19 cellular contexts compared by ENCODE assay signal in genomic region chr4:869776-870175, GRCh38. TPM values are rescaled to one million over a fixed set of nuclear protein-coding genes. Genes with fewer than 3 reads are reported as not detected.
DNase-seq lines count a peak whose midpoint lies in the region; ATAC-seq, FAIRE-seq and TF ChIP-seq lines count a peak whose summit lies in the region.
"Had no signal": no experiment of that assay in that cellular context is flagged by ENCODE, and none has a peak within 500 bp of the region (broad histone marks: within the 10 kb centered on the region; RNA-seq: fewer than 3 reads in every experiment).

No MANE protein-coding gene starts in this region.

- H3K27ac ChIP-seq in psoas muscle: no peak overlapping the region
- H3K27ac ChIP-seq: BLaER1, GM23248 had no signal

- H3K4me1 Mint-ChIP-seq in T-helper 17 cell: peaks cover 10% of the 10 kb centered on the region
- H3K4me1 Mint-ChIP-seq in glutamatergic neuron (ENCODE audit: low read depth, unreplicated experiment): peaks cover 7% of the 10 kb centered on the region

- H3K4me3 Mint-ChIP-seq in T-helper 17 cell: peak overlapping the region; percentile 45
- H3K4me3 Mint-ChIP-seq in glutamatergic neuron (ENCODE audit: unreplicated experiment): no peak overlapping the region

- no peak overlapping the region for H3K4me3 ChIP-seq in psoas muscle
- H3K4me3 ChIP-seq: BLaER1, GM23248 had no signal

- DNase-seq in activated naive CD4-positive, alpha-beta T cell treated with anti-CD3 and anti-CD28 coated beads, Interleukin-2, amount 50 U/mL, for 72 hours (ENCODE audit: low spot score in 2 of 2): no peak
- DNase-seq in activated naive CD4-positive, alpha-beta T cell treated with anti-CD3 and anti-CD28 coated beads, Interleukin-2, amount 50 U/mL, for 16 hours: no peak
- DNase-seq in T-helper 17 cell (no peak), glutamatergic neuron (no peak), urothelium cell line (ENCODE audit: low spot score) (no peak), psoas muscle (no peak), NCI-H1436 treated with DMSO at 0.1 percent for 48 hours (lab: John Stamatoyannopoulos, UW) (no peak)
- DNase-seq: 8988T; AML-193; CD8-positive, alpha-beta memory T cell; DMS53; GF-D8; GM23248; H7 had no signal

- TF ChIP-seq CTCF in glutamatergic neuron (IDR thresholded peaks at IDR 0.05; ENCODE audit: partially characterized antibody, unreplicated experiment) (no peak), psoas muscle (IDR thresholded peaks at IDR 0.05) (no peak)

- 96 to 99% (median 97%) methylated on average over 15 of the region's 15 CpGs for WGBS in psoas muscle, 3 donors

- H3K4me1 ChIP-seq in psoas muscle: no peaks in the 10 kb centered on the region

- H3K36me3 Mint-ChIP-seq in activated naive CD4-positive, alpha-beta T cell treated with anti-CD3 and anti-CD28 coated beads, Interleukin-2, amount 50 U/mL, for 72 hours: peaks cover 13 to 30% of the 10 kb centered on the region in 2 donors
- H3K36me3 Mint-ChIP-seq in T-helper 17 cell (ENCODE audit: low read depth): peaks cover 8% of the 10 kb centered on the region
- peaks cover 7% of the 10 kb centered on the region for H3K36me3 Mint-ChIP-seq in glutamatergic neuron (ENCODE audit: unreplicated experiment)

- no peaks in the 10 kb centered on the region for H3K9me3 ChIP-seq in T-helper 17 cell (ENCODE audit: control insufficient read depth, low read length, poor library complexity, severe bottlenecking)
- no peaks in the 10 kb centered on the region for H3K9me3 ChIP-seq in psoas muscle
- H3K9me3 ChIP-seq: BLaER1 had no signal

- intact Hi-C loops in psoas muscle (cut with DNase I): no loop called here

- no peaks in the 10 kb centered on the region for H3K27me3 ChIP-seq in psoas muscle (ENCODE audit: insufficient read depth in 3 of 3, low read length in 2 of 3)
- H3K27me3 ChIP-seq: BLaER1 had no signal

- H3K9me3 Mint-ChIP-seq in activated naive CD4-positive, alpha-beta T cell treated with anti-CD3 and anti-CD28 coated beads, Interleukin-2, amount 50 U/mL, for 72 hours: no peaks in the 10 kb centered on the region
- H3K9me3 Mint-ChIP-seq in glutamatergic neuron (ENCODE audit: unreplicated experiment): peaks cover 14% of the 10 kb centered on the region
- H3K9me3 Mint-ChIP-seq: CD8-positive, alpha-beta memory T cell had no signal

- FAIRE-seq in urothelium cell line (lab: Jason Lieb, UNC): peak; percentile 17
- FAIRE-seq: GM18507, HepG2 had no signal

- no peak for ATAC-seq in activated naive CD4-positive, alpha-beta T cell treated with anti-CD3 and anti-CD28 coated beads, Interleukin-2, amount 50 U/mL, for 72 hours
- ATAC-seq in T-helper 17 cell (no peak), HG02885 (IDR thresholded peaks at IDR 0.05; ENCODE audit: poor library complexity, unreplicated experiment) (no peak), psoas muscle (no peak)
- ATAC-seq: HepG2 had no signal

- peak overlapping the region; percentile 23 to 72 for H3K27ac Mint-ChIP-seq in activated naive CD4-positive, alpha-beta T cell treated with anti-CD3 and anti-CD28 coated beads, Interleukin-2, amount 50 U/mL, for 72 hours
- H3K27ac Mint-ChIP-seq in T-helper 17 cell (no peak overlapping the region), glutamatergic neuron (ENCODE audit: unreplicated experiment) (peak overlapping the region; percentile 29)

- H3K36me3 ChIP-seq in psoas muscle (ENCODE audit: insufficient read depth in 1 of 2, low read depth in 1 of 2): peaks cover 2 to 83% of the 10 kb centered on the region in 2 donors

- H3K27me3 Mint-ChIP-seq in T-helper 17 cell (no peaks in the 10 kb centered on the region), glutamatergic neuron (ENCODE audit: unreplicated experiment) (peaks cover 20% of the 10 kb centered on the region)
- H3K27me3 Mint-ChIP-seq: CD8-positive, alpha-beta memory T cell had no signal

RNA-seq across cellular contexts. Expression of gene CPLX1, which starts 43.8 kb away (rescaled TPM):
- 1 to 10 TPM in 1 of 2 donors, under 1 TPM in 1; 0.11 to 1.9 TPM for total RNA-seq in activated naive CD4-positive, alpha-beta T cell treated with anti-CD3 and anti-CD28 coated beads, Interleukin-2, amount 50 U/mL, for 72 hours
- total RNA-seq in T-helper 17 cell: 1 to 10 TPM; 3.1 to 3.7 TPM
- 115 TPM for total RNA-seq in glutamatergic neuron (ENCODE audit: unreplicated experiment)
- 1 to 10 TPM; 1.3 to 1.6 (median 1.5) TPM for total RNA-seq in psoas muscle
- polyA plus RNA-seq in psoas muscle: 1 to 10 TPM in 1 of 3 donors, under 1 TPM in 2; 0.44 to 2.3 (median 0.66) TPM
- total RNA-seq: GM23248, HT1080 had no signal
- polyA plus RNA-seq: CD8-positive, alpha-beta memory T cell; GM23248 had no signal

Comparison
In these comparisons a context has a peak if more than half of its experiments do, and no peak if none do; other contexts are left out.
1. RNA of gene CPLX1, which starts 43.8 kb away (total RNA-seq): 115 TPM in glutamatergic neuron (single experiment); 3.1 to 3.7 TPM in T-helper 17 cell, 0.11 to 1.9 TPM in activated naive CD4-positive, alpha-beta T cell treated with anti-CD3 and anti-CD28 coated beads, Interleukin-2, amount 50 U/mL, for 72 hours and 1.3 to 1.6 TPM in psoas muscle; every median in the first group is over 10 times any median in the second.